Comparison of ENCODE assay signal across 16 cellular contexts in the genomic region with DNA sequence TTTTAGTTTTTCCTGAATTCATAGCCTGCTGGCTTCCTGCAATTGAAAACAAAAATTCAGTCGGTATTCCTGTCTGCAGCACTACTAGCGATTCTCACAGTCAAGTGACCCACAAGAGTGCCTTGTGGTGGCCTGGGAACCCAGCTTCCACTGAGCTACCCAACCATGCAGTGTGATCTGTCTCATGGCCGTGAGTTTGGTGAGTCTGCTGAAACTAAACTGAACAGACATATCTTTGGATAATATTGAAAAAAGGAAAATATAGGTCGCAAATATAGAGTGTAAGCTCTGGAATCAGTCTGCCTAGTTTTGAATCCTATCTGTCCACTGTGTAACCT. TPM values are rescaled to one million over a fixed set of nuclear protein-coding genes. Genes with fewer than 3 reads are reported as not detected.
DNase-seq lines count a peak whose midpoint lies in the region; ATAC-seq, FAIRE-seq and TF ChIP-seq lines count a peak whose summit lies in the region.
"Had no signal": no experiment of that assay in that cellular context is flagged by ENCODE, and none has a peak within 500 bp of the region (broad histone marks: within the 10 kb centered on the region; RNA-seq: fewer than 3 reads in every experiment).

No MANE protein-coding gene starts in this region.

- H3K9me3 Mint-ChIP-seq in activated naive CD4-positive, alpha-beta T cell treated with anti-CD3 and anti-CD28 coated beads, Interleukin-2, amount 50 U/mL, for 24 hours: no peaks in the 10 kb centered on the region
- no peaks in the 10 kb centered on the region for H3K9me3 Mint-ChIP-seq in activated naive CD4-positive, alpha-beta T cell treated with anti-CD3 and anti-CD28 coated beads, Interleukin-2, amount 50 U/mL, for 72 hours
- H3K9me3 Mint-ChIP-seq in stimulated activated naive B cell treated with anti-CD40 and anti-IgM and Interleukin-4, amounts not matched to agents 10 μg/mL and 1 μg/mL and 100 μg/mL, for 72 hours: no peaks in the 10 kb centered on the region
- H3K9me3 Mint-ChIP-seq: activated T-cell treated with anti-CD3 and anti-CD28 coated beads, Interleukin-2, amount 50 U/mL, for 4 hours had no signal

- no peak overlapping the region for H2BK120ac ChIP-seq in H1 (replicated peaks; ENCODE audit: low read depth, low read length)

- H4K91ac ChIP-seq in H1 (replicated peaks; ENCODE audit: insufficient read length, low read length): no peak overlapping the region

- H3K14ac ChIP-seq in H1 (ENCODE audit: insufficient read length): no peak overlapping the region

- peaks cover 61% of the 10 kb centered on the region for H3K36me3 ChIP-seq in HUES48 (ENCODE audit: control insufficient read depth, insufficient read depth, low read length)
- peaks cover 13 to 35% (median 27%) of the 10 kb centered on the region in 4 experiments for H3K36me3 ChIP-seq in H1 (ENCODE audit: control insufficient read depth in 2 of 4, insufficient read depth in 4 of 4, low read length in 3 of 4)

- H3K4me3 ChIP-seq in HUES48 (ENCODE audit: low read depth, low read length) (no peak overlapping the region), H1 (ENCODE audit: extremely low read depth in 1 of 4, insufficient read depth in 2 of 4, low read depth in 3 of 4, low read length in 4 of 4) (no peak overlapping the region)
- H3K4me3 ChIP-seq: lower lobe of right lung had no signal

- peaks cover 0 to 5% of the 10 kb centered on the region in 2 experiments for H4K20me1 ChIP-seq in H1 (replicated peaks in 1 of 2; ENCODE audit: control insufficient read depth in 1 of 2, insufficient read depth in 2 of 2, low read length in 2 of 2)

- no peak for ATAC-seq in activated naive CD4-positive, alpha-beta T cell treated with anti-CD3 and anti-CD28 coated beads, Interleukin-2, amount 50 U/mL, for 72 hours
- ATAC-seq in stimulated activated naive B cell treated with anti-CD40 and anti-IgM and Interleukin-4, amounts not matched to agents 10 μg/mL and 1 μg/mL and 100 μg/mL, for 72 hours (replicated peaks): no peak
- no peak for ATAC-seq in GM18870 (IDR thresholded peaks at IDR 0.05; ENCODE audit: unreplicated experiment)

- H3K79me2 ChIP-seq in H1 (ENCODE audit: control insufficient read depth in 1 of 2, insufficient read depth in 2 of 2, low read length in 2 of 2): peaks cover 0 to 3% of the 10 kb centered on the region in 2 experiments; a peak in 1 of 4 replicates

- TF ChIP-seq EP300 in H1 (IDR thresholded peaks at IDR 0.05; ENCODE audit: borderline replicate concordance in 1 of 2, low read depth in 2 of 2, low read length in 2 of 2): no peak

- H4K8ac ChIP-seq in H1 (ENCODE audit: extremely low read depth, insufficient read depth, low read length): no peak overlapping the region

- no peaks in the 10 kb centered on the region for H3K23me2 ChIP-seq in H1 (ENCODE audit: low read depth, low read length)

- 89% methylated on average over 4 of the region's 4 CpGs; no CpG with 5 or more reads in 1 of the 2 experiments for WGBS in H1 (ENCODE audit: extremely low coverage in 1 of 2, insufficient coverage in 1 of 2, insufficient read length in 1 of 2, insufficient replicate concordance in 2 of 2, low coverage in 1 of 2, low lambda C conversion rate in 2 of 2, missing lambda C conversion rate in 1 of 2), 2 experiments

- H4K5ac ChIP-seq in H1 (ENCODE audit: insufficient read length, low read depth, low read length): no peak overlapping the region

- H3K36me3 Mint-ChIP-seq in activated naive CD4-positive, alpha-beta T cell treated with anti-CD3 and anti-CD28 coated beads, Interleukin-2, amount 50 U/mL, for 24 hours: peaks cover 7% of the 10 kb centered on the region
- H3K36me3 Mint-ChIP-seq in activated naive CD4-positive, alpha-beta T cell treated with anti-CD3 and anti-CD28 coated beads, Interleukin-2, amount 50 U/mL, for 72 hours: peaks cover 8% of the 10 kb centered on the region in 2 donors
- peaks cover 32 to 43% of the 10 kb centered on the region in 2 donors for H3K36me3 Mint-ChIP-seq in stimulated activated naive B cell treated with anti-CD40 and anti-IgM and Interleukin-4, amounts not matched to agents 10 μg/mL and 1 μg/mL and 100 μg/mL, for 72 hours

- no peak overlapping the region for H3K23ac ChIP-seq in H1 (ENCODE audit: insufficient read length)

- CTCF ChIA-PET in H1 (lab: Charles Lee; ENCODE audit: partially characterized antibody): interaction anchor here (0.9 to 4.4 kb wide), 19 partner anchors 11 to 1805 kb away, joined by 3 to 22 read pairs (median 5); partner anchors contain the start of genes ZNF398 and ZNF425

- H3K4me1 ChIP-seq in HUES48 (ENCODE audit: control insufficient read depth, insufficient read depth, low read length) (no peaks in the 10 kb centered on the region), H1 (replicated peaks in 1 of 4; ENCODE audit: control insufficient read depth in 3 of 4, insufficient read depth in 4 of 4, low read length in 3 of 4) (no peaks in the 10 kb centered on the region; a peak in 1 of 7 replicates)
- H3K4me1 ChIP-seq: lower lobe of right lung had no signal

- H3K27me3 Mint-ChIP-seq in activated naive CD4-positive, alpha-beta T cell treated with anti-CD3 and anti-CD28 coated beads, Interleukin-2, amount 50 U/mL, for 24 hours: no peaks in the 10 kb centered on the region
- H3K27me3 Mint-ChIP-seq in stimulated activated naive B cell treated with anti-CD40 and anti-IgM and Interleukin-4, amounts not matched to agents 10 μg/mL and 1 μg/mL and 100 μg/mL, for 72 hours: no peaks in the 10 kb centered on the region

- H3K18ac ChIP-seq in H1 (ENCODE audit: extremely low read depth, low read length): no peak overlapping the region

- H3K27ac ChIP-seq in HUES48 (ENCODE audit: low read depth, low read length) (peak overlapping the region; percentile 5), H1 (ENCODE audit: low read depth, low read length) (no peak overlapping the region)

- H3K79me1 ChIP-seq in H1 (ENCODE audit: low read depth, low read length): no peaks in the 10 kb centered on the region

- TF ChIP-seq RAD21 in H1 (IDR thresholded peaks at IDR 0.05 in 1 of 2, conservative IDR thresholded peaks at IDR 0.05 in 1 of 2; ENCODE audit: low read depth in 2 of 2, low read length in 2 of 2): no peak

- no peak for TF ChIP-seq CTCF in H1 (IDR thresholded peaks at IDR 0.05; ENCODE audit: control extremely low read depth in 1 of 3, insufficient read depth in 1 of 3, low read depth in 1 of 3, low read length in 3 of 3)

- no peak overlapping the region for H3K56ac ChIP-seq in H1 (replicated peaks; ENCODE audit: insufficient read length, low read depth, low read length)

- H3K27me3 ChIP-seq in HUES48 (ENCODE audit: control insufficient read depth, insufficient read depth, low read length) (no peaks in the 10 kb centered on the region), H1 (replicated peaks in 1 of 4; ENCODE audit: control insufficient read depth in 3 of 4, extremely low read depth in 1 of 4, insufficient read depth in 3 of 4, low read length in 3 of 4) (no peaks in the 10 kb centered on the region)

- peak overlapping the region; percentile 46 for H3K27ac Mint-ChIP-seq in activated naive CD4-positive, alpha-beta T cell treated with anti-CD3 and anti-CD28 coated beads, Interleukin-2, amount 50 U/mL, for 24 hours
- peak overlapping the region in 1 of 2 donors; percentile 61 for H3K27ac Mint-ChIP-seq in activated naive CD4-positive, alpha-beta T cell treated with anti-CD3 and anti-CD28 coated beads, Interleukin-2, amount 50 U/mL, for 72 hours
- peak overlapping the region; percentile 56 for H3K27ac Mint-ChIP-seq in stimulated activated naive B cell treated with anti-CD40 and anti-IgM and Interleukin-4, amounts not matched to agents 10 μg/mL and 1 μg/mL and 100 μg/mL, for 72 hours

- no peak overlapping the region for H2AFZ ChIP-seq in H1 (ENCODE audit: low read length)

- no peak overlapping the region for H3K9ac ChIP-seq in HUES48 (ENCODE audit: low read depth, low read length)
- no peak overlapping the region for H3K9ac ChIP-seq in H1 (replicated peaks in 1 of 4; ENCODE audit: extremely low read depth in 1 of 4, low read depth in 3 of 4, low read length in 3 of 4)

- no peak overlapping the region for H2BK12ac ChIP-seq in H1 (ENCODE audit: low read depth, low read length)

- no peak for TF ChIP-seq POLR2A in H1 (IDR thresholded peaks at IDR 0.05; ENCODE audit: control extremely low read depth in 1 of 2, low read depth in 2 of 2, low read length in 2 of 2)

- no peak for DNase-seq in activated naive CD4-positive, alpha-beta T cell treated with anti-CD3 and anti-CD28 coated beads, Interleukin-2, amount 50 U/mL, for 72 hours (ENCODE audit: low spot score in 2 of 2)
- no peak for DNase-seq in H1 (ENCODE audit: low read depth in 1 of 2, low spot score in 2 of 2)
- DNase-seq in stimulated activated naive B cell treated with anti-CD40 and anti-IgM and Interleukin-4, amounts not matched to agents 10 μg/mL and 1 μg/mL and 100 μg/mL, for 72 hours: no peak
- no peak for DNase-seq in NCI-H748 treated with DMSO at 0.1 percent for 48 hours (lab: John Stamatoyannopoulos, UW)
- DNase-seq in NCI-H1436 (lab: John Stamatoyannopoulos, UW): no peak
- DNase-seq: DND-41, lower lobe of right lung, NCI-H1930, NCI-H446, RPMI8226, SW 1271 had no signal

- H2AK5ac ChIP-seq in H1 (ENCODE audit: low read depth, low read length): no peak overlapping the region

- H3K4me2 ChIP-seq in H1 (ENCODE audit: insufficient read depth in 1 of 2, low read depth in 2 of 2, low read length in 2 of 2): no peak overlapping the region

- no peak overlapping the region for H2BK15ac ChIP-seq in H1 (ENCODE audit: low read length)

- FAIRE-seq in H1 (lab: Jason Lieb, UNC): no peak
- FAIRE-seq: small intestine had no signal

- H3K4me3 Mint-ChIP-seq in activated naive CD4-positive, alpha-beta T cell treated with anti-CD3 and anti-CD28 coated beads, Interleukin-2, amount 50 U/mL, for 24 hours: peak overlapping the region; percentile 33
- H3K4me3 Mint-ChIP-seq in stimulated activated naive B cell treated with anti-CD40 and anti-IgM and Interleukin-4, amounts not matched to agents 10 μg/mL and 1 μg/mL and 100 μg/mL, for 72 hours: no peak overlapping the region

- H3K4ac ChIP-seq in H1 (replicated peaks; ENCODE audit: insufficient read length, low read depth, low read length): no peak overlapping the region

- 0 out of 2 replicates have a peak overlapping the region, but pooled peaks have one; percentile 0 for H2BK5ac ChIP-seq in H1 (ENCODE audit: low read depth, low read length)

- no peaks in the 10 kb centered on the region for H3K9me3 ChIP-seq in HUES48 (ENCODE audit: control insufficient read depth, insufficient read depth, low read length)
- no peaks in the 10 kb centered on the region for H3K9me3 ChIP-seq in H1 (ENCODE audit: insufficient read depth in 2 of 2, low read depth in 1 of 2, low read length in 1 of 2)
- H3K9me3 ChIP-seq: lower lobe of right lung had no signal

- H3K4me1 Mint-ChIP-seq in activated naive CD4-positive, alpha-beta T cell treated with anti-CD3 and anti-CD28 coated beads, Interleukin-2, amount 50 U/mL, for 24 hours: peaks cover 15% of the 10 kb centered on the region
- peaks cover 0 to 2% of the 10 kb centered on the region in 2 donors for H3K4me1 Mint-ChIP-seq in stimulated activated naive B cell treated with anti-CD40 and anti-IgM and Interleukin-4, amounts not matched to agents 10 μg/mL and 1 μg/mL and 100 μg/mL, for 72 hours

- POLR2A ChIA-PET in H1 (lab: Charles Lee; ENCODE audit: partially characterized antibody): interaction anchor here (1.0 to 2.1 kb wide), 7 partner anchors 16 to 75 kb away, joined by 3 to 9 read pairs (median 4); partner anchors contain the start of gene ZNF398

- H2BK20ac ChIP-seq in H1 (ENCODE audit: low read length): no peak overlapping the region

RNA-seq across cellular contexts. Expression of gene ZNF786, which starts 18.1 kb away (rescaled TPM):
- 1 to 10 TPM; 4.3 to 4.7 TPM for total RNA-seq in activated naive CD4-positive, alpha-beta T cell treated with anti-CD3 and anti-CD28 coated beads, Interleukin-2, amount 50 U/mL, for 72 hours
- total RNA-seq in H1 (2021; fragmentation: NEBNext Ultra II Directional; extraction: Animal tissue kit (Norgen Biotek cat#: 25700)): 15.8 and 16.3 TPM in 2 replicates
- 7.7 and 8.3 TPM in 2 replicates for polyA plus RNA-seq in H1 (2011; rRNA removed)
- polyA plus RNA-seq in H1 (2011; cell fraction: cytosol; rRNA removed): 9.7 TPM
- polyA plus RNA-seq in H1 (2011; cell fraction: nucleus; rRNA removed): 11.8 TPM
- 8.8 to 11.6 TPM (median 11.2 TPM) in 4 replicates for polyA plus RNA-seq in H1 (2012, experiment 1 of 2)
- polyA plus RNA-seq in H1 (2012, experiment 2 of 2): 4.3 TPM
- 7.2 TPM for polyA plus RNA-seq in H1 (2013, experiment 1 of 2)
- polyA plus RNA-seq in H1 (2013, experiment 2 of 2): 7.1 TPM
- 15.4 and 16.4 TPM in 2 replicates for polyA minus RNA-seq in H1 (2011; rRNA and poly(A)+ RNA removed)
- polyA minus RNA-seq in H1 (2011; cell fraction: cytosol; rRNA and poly(A)+ RNA removed): 11.0 TPM
- polyA minus RNA-seq in H1 (2011; cell fraction: nucleus; rRNA and poly(A)+ RNA removed): 14.8 TPM

RNA-seq across cellular contexts. Expression of gene PDIA4, which starts 44.1 kb away (rescaled TPM):
- total RNA-seq in activated naive CD4-positive, alpha-beta T cell treated with anti-CD3 and anti-CD28 coated beads, Interleukin-2, amount 50 U/mL, for 72 hours: 10 to 100 TPM; 56.7 to 78.0 TPM
- total RNA-seq in H1 (2021; fragmentation: NEBNext Ultra II Directional; extraction: Animal tissue kit (Norgen Biotek cat#: 25700)): 303 and 308 TPM in 2 replicates
- polyA plus RNA-seq in H1 (2011; rRNA removed): 108 and 119 TPM in 2 replicates
- polyA plus RNA-seq in H1 (2011; cell fraction: cytosol; rRNA removed): 165 TPM
- polyA plus RNA-seq in H1 (2011; cell fraction: nucleus; rRNA removed): 160 TPM
- 233 to 316 TPM (median 241 TPM) in 4 replicates for polyA plus RNA-seq in H1 (2012, experiment 1 of 2)
- polyA plus RNA-seq in H1 (2012, experiment 2 of 2): 221 TPM
- 431 TPM for polyA plus RNA-seq in H1 (2013, experiment 1 of 2)
- 436 TPM for polyA plus RNA-seq in H1 (2013, experiment 2 of 2)
- 153 and 168 TPM in 2 replicates for polyA minus RNA-seq in H1 (2011; rRNA and poly(A)+ RNA removed)
- 109 TPM for polyA minus RNA-seq in H1 (2011; cell fraction: cytosol; rRNA and poly(A)+ RNA removed)
- polyA minus RNA-seq in H1 (2011; cell fraction: nucleus; rRNA and poly(A)+ RNA removed): 62.8 TPM

RNA-seq across cellular contexts. Expression of gene ZNF425, which starts 53.7 kb away (rescaled TPM):
- under 1 TPM; 0.34 to 0.45 TPM for total RNA-seq in activated naive CD4-positive, alpha-beta T cell treated with anti-CD3 and anti-CD28 coated beads, Interleukin-2, amount 50 U/mL, for 72 hours
- total RNA-seq in H1 (2021; fragmentation: NEBNext Ultra II Directional; extraction: Animal tissue kit (Norgen Biotek cat#: 25700)): 4.0 and 6.1 TPM in 2 replicates
- polyA plus RNA-seq in H1 (2011; rRNA removed): 3.4 and 4.5 TPM in 2 replicates
- 6.6 TPM for polyA plus RNA-seq in H1 (2011; cell fraction: cytosol; rRNA removed)
- 3.8 TPM for polyA plus RNA-seq in H1 (2011; cell fraction: nucleus; rRNA removed)
- polyA plus RNA-seq in H1 (2012, experiment 1 of 2): 4.4 to 6.9 TPM (median 5.2 TPM) in 4 replicates
- polyA plus RNA-seq in H1 (2012, experiment 2 of 2): 2.0 TPM
- 4.5 TPM for polyA plus RNA-seq in H1 (2013, experiment 1 of 2)
- 4.1 TPM for polyA plus RNA-seq in H1 (2013, experiment 2 of 2)
- 4.4 and 4.9 TPM in 2 replicates for polyA minus RNA-seq in H1 (2011; rRNA and poly(A)+ RNA removed)
- 5.5 TPM for polyA minus RNA-seq in H1 (2011; cell fraction: cytosol; rRNA and poly(A)+ RNA removed)
- 2.8 TPM for polyA minus RNA-seq in H1 (2011; cell fraction: nucleus; rRNA and poly(A)+ RNA removed)
